ENCODE assay signal across 16 cellular contexts in the genomic region with DNA sequence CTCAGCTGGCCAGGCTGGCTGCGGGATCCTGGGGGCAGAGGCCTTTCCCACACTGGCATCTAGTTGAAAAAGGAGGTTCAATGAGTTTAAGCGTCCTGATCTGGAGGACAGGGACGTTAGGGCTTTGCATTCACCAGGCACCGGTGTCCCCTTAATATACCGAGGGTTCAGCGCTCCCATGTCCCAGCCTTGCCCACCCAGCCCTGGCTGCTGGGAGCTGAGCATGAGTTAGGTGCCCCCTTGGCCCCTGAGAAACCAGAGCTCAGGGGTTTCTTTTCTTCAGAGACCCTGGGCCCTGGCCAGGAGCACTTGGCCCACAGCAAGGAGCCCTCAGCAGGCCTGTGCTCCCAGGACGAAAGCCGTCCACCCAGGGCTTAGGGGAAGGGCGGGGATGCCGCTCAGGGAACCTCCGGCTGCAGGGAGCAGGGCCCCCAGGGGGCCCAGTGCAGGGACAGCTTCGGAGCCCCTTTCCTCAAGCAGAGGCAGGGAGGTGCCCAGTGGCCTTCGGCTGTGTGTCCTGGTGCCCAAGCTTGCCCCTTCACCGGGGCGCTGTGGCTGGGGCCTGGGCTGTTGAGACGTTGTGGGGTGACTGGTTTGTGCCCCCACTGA. TPM values are rescaled to one million over a fixed set of nuclear protein-coding genes. Genes with fewer than 3 reads are reported as not detected.
DNase-seq lines count a peak whose midpoint lies in the region; ATAC-seq, FAIRE-seq and TF ChIP-seq lines count a peak whose summit lies in the region.
"Had no signal": no experiment of that assay in that cellular context is flagged by ENCODE, and none has a peak within 500 bp of the region (broad histone marks: within the 10 kb centered on the region; RNA-seq: fewer than 3 reads in every experiment).

No MANE protein-coding gene starts in this region.

- peak; percentile 10 for DNase-seq in Right ventricle myocardium superior
- DNase-seq in heart right ventricle = no peak
- no peak for DNase-seq in HepG2 (ENCODE audit: low spot score)
- DNase-seq in osteoblast (ENCODE audit: insufficient read length, low spot score, missing footprints) = peak; percentile 60
- DNase-seq in NCI-H2171 treated with DMSO at 0.1 percent for 48 hours (lab: John Stamatoyannopoulos, UW) = no peak
- no peak for DNase-seq in NOMO-1 (lab: John Stamatoyannopoulos, UW; ENCODE audit: unreplicated experiment in 2 of 2)
- DNase-seq: ACHN; CD4-positive, CD25-positive, alpha-beta regulatory T cell; DMS53; GF-D8; GOT3; HFFc6 had no signal

- CTCF ChIA-PET in HepG2 (lab: Yijun Ruan, JAX; ENCODE audit: low intra/inter-chr PET ratio, low total read pairs) = no interaction called here

- H2AFZ ChIP-seq in HepG2 (ENCODE audit: low read length) (no peak overlapping the region), osteoblast (ENCODE audit: low read length) (no peak overlapping the region)

- POLR2A ChIA-PET in HepG2 (lab: Yijun Ruan, JAX) = interaction anchor here (0.9 to 11.8 kb wide), 8 partner anchors 7 to 302 kb away, joined by 3 to 596 read pairs (median 6); partner anchors contain the start of gene DUSP9

- TF ChIP-seq RAD21 in HepG2 (CRISPR knock-in tag; IDR thresholded peaks at IDR 0.05) = no peak; the same call in 1 of the 2 replicates

- intact Hi-C loops in Right ventricle myocardium superior (cut with DNase I) (no loop called here), heart right ventricle (cut with DNase I) (no loop called here), HepG2 (cut with micrococcal nuclease; ENCODE audit: unreplicated experiment) (no loop called here)

- 85 to 90% methylated on average over 7 to 16 of the region's 16 CpGs for WGBS in heart right ventricle, 2 donors
- WGBS in HepG2 (ENCODE audit: low lambda C conversion rate) = no CpG with 5 or more reads among the region's 16 CpGs

- H3K9me3 ChIP-seq in heart right ventricle = peaks cover 0 to 4% (median 0%) of the 10 kb centered on the region in 11 donors
- H3K9me3 ChIP-seq in HepG2 (ENCODE audit: low read length) = no peaks in the 10 kb centered on the region
- peaks cover 2% of the 10 kb centered on the region for H3K9me3 ChIP-seq in osteoblast (ENCODE audit: low read depth, low read length)

- TF ChIP-seq POLR2A in HepG2 (IDR thresholded peaks at IDR 0.05; ENCODE audit: insufficient read depth in 1 of 2, low read depth in 2 of 2, low read length in 2 of 2) = peak in 1 of 2 experiments; percentile 74; a peak in 2 of 4 replicates

- H4K20me1 ChIP-seq in HepG2 (ENCODE audit: insufficient read depth, low read length) (no peaks in the 10 kb centered on the region), osteoblast (ENCODE audit: insufficient read depth, low read length) (no peaks in the 10 kb centered on the region)

- no peak for FAIRE-seq in HepG2 (lab: Jason Lieb, UNC)

- TF ChIP-seq EP300 in HepG2 (IDR thresholded peaks at IDR 0.05; ENCODE audit: low read depth in 2 of 2, low read length in 2 of 2) (no peak), HepG2 (CRISPR knock-in tag; IDR thresholded peaks at IDR 0.05; ENCODE audit: borderline replicate concordance) (no peak)

- H3K4me3 ChIP-seq in heart right ventricle = no peak overlapping the region
- peak overlapping the region; percentile 46 to 77 (median 69); a peak in 5 of 6 replicates for H3K4me3 ChIP-seq in HepG2 (replicated peaks in 1 of 3; ENCODE audit: insufficient read depth in 1 of 3, low read depth in 2 of 3, low read length in 3 of 3)
- H3K4me3 ChIP-seq in osteoblast (ENCODE audit: insufficient read depth, low read length) = no peak overlapping the region
- H3K4me3 ChIP-seq: BLaER1 treated with 17β-estradiol and CSF1 and Interleukin-3, amounts not matched to agents 10 nM and 100 nM; HAP-1 had no signal

- TSS peak; percentile 79 for BruUV-seq in HepG2 (replicated peaks; lab: Mats Ljungman, UMichigan)

- H3K36me3 ChIP-seq in heart right ventricle = no peaks in the 10 kb centered on the region
- H3K36me3 ChIP-seq in HepG2 (replicated peaks in 1 of 2; ENCODE audit: control insufficient read depth in 1 of 2, insufficient read depth in 2 of 2, low read length in 2 of 2) = no peaks in the 10 kb centered on the region
- no peaks in the 10 kb centered on the region for H3K36me3 ChIP-seq in osteoblast (ENCODE audit: insufficient read depth, low read length)
- H3K36me3 ChIP-seq: BLaER1 treated with 17β-estradiol and CSF1 and Interleukin-3, amounts not matched to agents 10 nM and 100 nM; HAP-1 had no signal

- ATAC-seq in Right ventricle myocardium superior (ENCODE audit: poor library complexity) (no peak), heart right ventricle (no peak), HepG2 (peak; percentile 9), HG02623 (IDR thresholded peaks at IDR 0.05; ENCODE audit: unreplicated experiment) (no peak)

- TF ChIP-seq CTCF in heart right ventricle (IDR thresholded peaks at IDR 0.05) = no peak
- no peak for TF ChIP-seq CTCF in HepG2 (CRISPR knock-in tag; IDR thresholded peaks at IDR 0.05)
- no peak for TF ChIP-seq CTCF in osteoblast (IDR thresholded peaks at IDR 0.05; ENCODE audit: extremely low read depth, low read depth, low read length)

- in situ Hi-C loops in HepG2 (cut with HindIII; ENCODE audit: extremely low pct_ligation_motif_present, low pct_unique_long_range_greater_than_20kb) = no loop called here

- H3K4me2 ChIP-seq in HepG2 (ENCODE audit: low read depth, low read length) = peak overlapping the region; percentile 91
- H3K4me2 ChIP-seq in osteoblast (ENCODE audit: insufficient read depth, low read length) = no peak overlapping the region
- H3K4me2 ChIP-seq: BLaER1 treated with 17β-estradiol and CSF1 and Interleukin-3, amounts not matched to agents 10 nM and 100 nM had no signal

- H3K9ac ChIP-seq in HepG2 (ENCODE audit: insufficient read depth, low read depth, low read length) = peak overlapping the region; percentile 95
- H3K9ac ChIP-seq: BLaER1 treated with 17β-estradiol and CSF1 and Interleukin-3, amounts not matched to agents 10 nM and 100 nM had no signal

- no peaks in the 10 kb centered on the region for H3K4me1 ChIP-seq in heart right ventricle
- peaks cover 96% of the 10 kb centered on the region for H3K4me1 ChIP-seq in HepG2 (ENCODE audit: insufficient read depth, low read length)
- H3K4me1 ChIP-seq in osteoblast (ENCODE audit: insufficient read depth, low read length) = no peaks in the 10 kb centered on the region
- H3K4me1 ChIP-seq: HAP-1 had no signal

- H3K27ac ChIP-seq in heart right ventricle (no peak overlapping the region), HepG2 (ENCODE audit: extremely low read length, insufficient read depth, low read length) (peak overlapping the region; percentile 100), osteoblast (ENCODE audit: low read depth, low read length) (no peak overlapping the region)
- H3K27ac ChIP-seq: BLaER1 treated with 17β-estradiol and CSF1 and Interleukin-3, amounts not matched to agents 10 nM and 100 nM; HL-60 had no signal

- H3K27me3 ChIP-seq in heart right ventricle (peaks cover 0 to 30% (median 0%) of the 10 kb centered on the region in 7 donors), HepG2 (ENCODE audit: control insufficient read depth in 1 of 2, insufficient read depth in 2 of 2, low read length in 2 of 2) (no peaks in the 10 kb centered on the region), osteoblast (ENCODE audit: insufficient read depth, low read length) (peaks cover 3% of the 10 kb centered on the region)

- peaks cover 22% of the 10 kb centered on the region for H3K79me2 ChIP-seq in HepG2 (ENCODE audit: insufficient read depth, low read length)
- no peaks in the 10 kb centered on the region for H3K79me2 ChIP-seq in osteoblast (ENCODE audit: insufficient read depth, low read length)

RNA-seq across cellular contexts. Expression of gene DUSP9, which starts 20.9 kb away (rescaled TPM):
- total RNA-seq in Right ventricle myocardium superior (not detected), heart right ventricle (under 1 TPM in 1 of 10 donors, not detected in 9; 0.09 TPM), HepG2 (2016; rRNA removed; fragmentation: Illumina TruSeq; extraction: Trizol) (357 and 435 TPM in 2 replicates), osteoblast (under 0.01 TPM in 2 replicates)
- polyA plus RNA-seq in heart right ventricle (under 1 TPM in 1 of 2 donors, not detected in 1; 0.03 TPM), HepG2 (2011; rRNA removed) (235 and 335 TPM in 2 replicates)
- 183 and 202 TPM in 2 replicates for total RNA-seq in HepG2 (2016; cell fraction: cytosol; rRNA removed; fragmentation: Illumina TruSeq; extraction: Trizol; ENCODE audit: low read depth)
- total RNA-seq in HepG2 (2016; cell fraction: insoluble cytoplasmic fraction; rRNA removed; fragmentation: Illumina TruSeq; extraction: Trizol) = 332 and 447 TPM in 2 replicates
- total RNA-seq in HepG2 (2016; cell fraction: membrane; rRNA removed; fragmentation: Illumina TruSeq; extraction: Trizol) = 386 and 448 TPM in 2 replicates
- 159 and 193 TPM in 2 replicates for total RNA-seq in HepG2 (2016; cell fraction: nucleus; rRNA removed; fragmentation: Illumina TruSeq; extraction: Trizol)
- polyA plus RNA-seq in HepG2 (2011; cell fraction: cytosol; rRNA removed) = 239 and 294 TPM in 2 replicates
- polyA plus RNA-seq in HepG2 (2011; cell fraction: nucleus; rRNA removed) = 263 and 279 TPM in 2 replicates
- 173 and 253 TPM in 2 replicates for polyA plus RNA-seq in HepG2 (2012)
- polyA plus RNA-seq in HepG2 (2016; cell fraction: cytosol; fragmentation: Illumina TruSeq; extraction: Trizol; ENCODE audit: low read depth) = 162 and 174 TPM in 2 replicates
- polyA plus RNA-seq in HepG2 (2016; cell fraction: insoluble cytoplasmic fraction; fragmentation: Illumina TruSeq; extraction: Trizol; ENCODE audit: low read depth) = 322 and 341 TPM in 2 replicates
- polyA plus RNA-seq in HepG2 (2016; cell fraction: membrane; fragmentation: Illumina TruSeq; extraction: Trizol; ENCODE audit: low read depth) = 301 and 303 TPM in 2 replicates
- polyA plus RNA-seq in HepG2 (2016; cell fraction: nucleus; fragmentation: Illumina TruSeq; extraction: Trizol; ENCODE audit: insufficient read depth, low read depth) = 275 and 284 TPM in 2 replicates
- polyA minus RNA-seq in HepG2 (2011; rRNA and poly(A)+ RNA removed; ENCODE audit: low replicate concordance) = 22.4 and 433 TPM in 2 replicates
- polyA minus RNA-seq in HepG2 (2011; cell fraction: cytosol; rRNA and poly(A)+ RNA removed) = 192 and 199 TPM in 2 replicates
- 54.5 and 60.7 TPM in 2 replicates for polyA minus RNA-seq in HepG2 (2011; cell fraction: nucleus; rRNA and poly(A)+ RNA removed)
- total RNA-seq: CD4-positive, CD25-positive, alpha-beta regulatory T cell; HFFc6 had no signal
- polyA plus RNA-seq: CD4-positive, CD25-positive, alpha-beta regulatory T cell had no signal

RNA-seq across cellular contexts. Expression of gene CCNQ, which starts 27.2 kb away (rescaled TPM):
- total RNA-seq in Right ventricle myocardium superior = 40.7 TPM
- total RNA-seq in heart right ventricle = 10 to 100 TPM; 16.9 to 50.1 (median 21.7) TPM
- polyA plus RNA-seq in heart right ventricle = 100 to 1,000 TPM in 1 of 2 donors, 10 to 100 TPM in 1; 95.2 to 132 TPM
- total RNA-seq in HepG2 (2016; rRNA removed; fragmentation: Illumina TruSeq; extraction: Trizol) = 23.7 and 25.5 TPM in 2 replicates
- total RNA-seq in HepG2 (2016; cell fraction: cytosol; rRNA removed; fragmentation: Illumina TruSeq; extraction: Trizol; ENCODE audit: low read depth) = 68.7 and 75.5 TPM in 2 replicates
- 21.1 and 24.5 TPM in 2 replicates for total RNA-seq in HepG2 (2016; cell fraction: insoluble cytoplasmic fraction; rRNA removed; fragmentation: Illumina TruSeq; extraction: Trizol)
- total RNA-seq in HepG2 (2016; cell fraction: membrane; rRNA removed; fragmentation: Illumina TruSeq; extraction: Trizol) = 70.2 and 79.6 TPM in 2 replicates
- total RNA-seq in HepG2 (2016; cell fraction: nucleus; rRNA removed; fragmentation: Illumina TruSeq; extraction: Trizol) = 9.8 and 13.2 TPM in 2 replicates
- polyA plus RNA-seq in HepG2 (2011; rRNA removed) = 15.0 and 22.0 TPM in 2 replicates
- 21.9 and 25.7 TPM in 2 replicates for polyA plus RNA-seq in HepG2 (2011; cell fraction: cytosol; rRNA removed)
- polyA plus RNA-seq in HepG2 (2011; cell fraction: nucleus; rRNA removed) = 11.2 and 14.5 TPM in 2 replicates
- 8.9 and 11.1 TPM in 2 replicates for polyA plus RNA-seq in HepG2 (2012)
- 68.9 and 82.0 TPM in 2 replicates for polyA plus RNA-seq in HepG2 (2016; cell fraction: cytosol; fragmentation: Illumina TruSeq; extraction: Trizol; ENCODE audit: low read depth)
- 20.1 and 20.6 TPM in 2 replicates for polyA plus RNA-seq in HepG2 (2016; cell fraction: insoluble cytoplasmic fraction; fragmentation: Illumina TruSeq; extraction: Trizol; ENCODE audit: low read depth)
- polyA plus RNA-seq in HepG2 (2016; cell fraction: membrane; fragmentation: Illumina TruSeq; extraction: Trizol; ENCODE audit: low read depth) = 55.1 and 67.3 TPM in 2 replicates
- 15.0 and 20.6 TPM in 2 replicates for polyA plus RNA-seq in HepG2 (2016; cell fraction: nucleus; fragmentation: Illumina TruSeq; extraction: Trizol; ENCODE audit: insufficient read depth, low read depth)
- 19.4 and 43.5 TPM in 2 replicates for polyA minus RNA-seq in HepG2 (2011; rRNA and poly(A)+ RNA removed; ENCODE audit: low replicate concordance)
- polyA minus RNA-seq in HepG2 (2011; cell fraction: cytosol; rRNA and poly(A)+ RNA removed) = 6.7 and 9.8 TPM in 2 replicates
- polyA minus RNA-seq in HepG2 (2011; cell fraction: nucleus; rRNA and poly(A)+ RNA removed) = 5.4 and 6.1 TPM in 2 replicates
- total RNA-seq in osteoblast = 29.3 and 33.0 TPM in 2 replicates

RNA-seq across cellular contexts. Expression of gene PNCK, which starts 47.5 kb away (rescaled TPM):
- total RNA-seq in Right ventricle myocardium superior = 8.1 TPM
- total RNA-seq in heart right ventricle = 10 to 100 TPM in 2 of 10 donors, 1 to 10 TPM in 8; 3.6 to 15.6 (median 5.9) TPM
- 1 to 10 TPM; 2.0 to 5.6 TPM for polyA plus RNA-seq in heart right ventricle
- total RNA-seq in HepG2 (2016; rRNA removed; fragmentation: Illumina TruSeq; extraction: Trizol) = not detected in 2 replicates
- not detected in 2 replicates for total RNA-seq in HepG2 (2016; cell fraction: cytosol; rRNA removed; fragmentation: Illumina TruSeq; extraction: Trizol; ENCODE audit: low read depth)
- not detected in 2 replicates for total RNA-seq in HepG2 (2016; cell fraction: insoluble cytoplasmic fraction; rRNA removed; fragmentation: Illumina TruSeq; extraction: Trizol)
- not detected in 2 replicates for total RNA-seq in HepG2 (2016; cell fraction: membrane; rRNA removed; fragmentation: Illumina TruSeq; extraction: Trizol)
- total RNA-seq in HepG2 (2016; cell fraction: nucleus; rRNA removed; fragmentation: Illumina TruSeq; extraction: Trizol) = not detected in 2 replicates
- 33.1 and 55.3 TPM in 2 replicates for polyA plus RNA-seq in HepG2 (2011; rRNA removed)
- 25.3 and 25.4 TPM in 2 replicates for polyA plus RNA-seq in HepG2 (2011; cell fraction: cytosol; rRNA removed)
- 294 and 322 TPM in 2 replicates for polyA plus RNA-seq in HepG2 (2011; cell fraction: nucleus; rRNA removed)
- 32.4 and 45.3 TPM in 2 replicates for polyA plus RNA-seq in HepG2 (2012)
- 0.12 TPM in 1 of 2 replicates, not detected in the other for polyA plus RNA-seq in HepG2 (2016; cell fraction: cytosol; fragmentation: Illumina TruSeq; extraction: Trizol; ENCODE audit: low read depth)
- not detected in 2 replicates for polyA plus RNA-seq in HepG2 (2016; cell fraction: insoluble cytoplasmic fraction; fragmentation: Illumina TruSeq; extraction: Trizol; ENCODE audit: low read depth)
- polyA plus RNA-seq in HepG2 (2016; cell fraction: membrane; fragmentation: Illumina TruSeq; extraction: Trizol; ENCODE audit: low read depth) = not detected in 2 replicates
- polyA plus RNA-seq in HepG2 (2016; cell fraction: nucleus; fragmentation: Illumina TruSeq; extraction: Trizol; ENCODE audit: insufficient read depth, low read depth) = 1.2 TPM in 1 of 2 replicates, not detected in the other
- polyA minus RNA-seq in HepG2 (2011; rRNA and poly(A)+ RNA removed; ENCODE audit: low replicate concordance) = 0.91 and 21.5 TPM in 2 replicates
- polyA minus RNA-seq in HepG2 (2011; cell fraction: cytosol; rRNA and poly(A)+ RNA removed) = 8.9 and 13.2 TPM in 2 replicates
- 42.2 and 53.6 TPM in 2 replicates for polyA minus RNA-seq in HepG2 (2011; cell fraction: nucleus; rRNA and poly(A)+ RNA removed)
- 0.29 and 0.36 TPM in 2 replicates for total RNA-seq in osteoblast
- polyA plus RNA-seq: CD4-positive, CD25-positive, alpha-beta regulatory T cell had no signal

Comparison
In these comparisons a context has a peak if more than half of its experiments do, and no peak if none do; other contexts are left out.
1. DNase-seq: peak in Right ventricle myocardium superior (single experiment) and osteoblast (single experiment); none in heart right ventricle (0 of 2), HepG2 (single experiment), NCI-H2171 treated with DMSO at 0.1 percent for 48 hours (single experiment) and NOMO-1 (0 of 2).
2. H3K4me3 ChIP-seq: peak in HepG2 (3 of 3); none in heart right ventricle (0 of 10) and osteoblast (single experiment).
3. RNA of gene DUSP9, which starts 20.9 kb away (total RNA-seq): 159 to 448 TPM in HepG2; not detected in Right ventricle myocardium superior (single experiment), 0.09 TPM in heart right ventricle and under 0.01 TPM in osteoblast; every median in the first group is over 100 times any median in the second.